In the genomic region with DNA sequence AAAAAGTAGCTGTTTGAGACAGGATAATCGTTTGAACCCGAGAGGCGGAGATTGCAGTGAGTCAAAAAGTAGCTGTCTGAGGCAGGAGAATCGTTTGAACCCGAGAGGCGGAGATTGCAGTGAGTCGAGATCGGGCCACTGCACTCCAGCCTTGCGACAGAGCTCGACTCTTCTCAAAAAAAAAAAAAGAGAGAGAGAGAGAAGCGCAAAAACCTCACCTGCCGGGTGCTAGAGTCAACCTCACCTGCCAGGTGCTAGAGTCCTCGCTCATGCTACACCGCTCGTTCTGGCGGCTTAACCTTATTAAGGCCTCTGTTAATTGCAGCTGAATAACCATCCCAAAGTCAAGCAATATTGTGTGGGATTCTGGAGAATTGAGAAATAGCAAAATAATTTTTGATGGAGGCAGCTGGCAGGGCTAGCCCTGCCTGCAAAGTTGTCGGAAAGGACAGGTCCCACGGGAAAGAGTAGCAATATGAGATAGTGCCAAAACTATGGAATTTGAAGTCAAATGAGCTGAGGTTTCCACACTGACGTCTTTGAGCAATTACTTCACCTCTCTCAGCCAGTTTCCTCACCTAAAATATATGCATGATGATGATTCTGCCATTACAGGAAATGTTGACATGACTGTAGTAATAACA, we compare ENCODE assay signal across 9 cellular contexts. TPM values are rescaled to one million over a fixed set of nuclear protein-coding genes. Genes with fewer than 3 reads are reported as not detected.
DNase-seq lines count a peak whose midpoint lies in the region; ATAC-seq, FAIRE-seq and TF ChIP-seq lines count a peak whose summit lies in the region.
"Had no signal": no experiment of that assay in that cellular context is flagged by ENCODE, and none has a peak within 500 bp of the region (broad histone marks: within the 10 kb centered on the region; RNA-seq: fewer than 3 reads in every experiment).

No MANE protein-coding gene starts in this region.

- H3K36me3 ChIP-seq in SJSA1 (no peaks in the 10 kb centered on the region; the same call in 1 of the 2 replicates), skeletal muscle satellite cell (ENCODE audit: insufficient read depth, low read length) (no peaks in the 10 kb centered on the region)

- no peak for TF ChIP-seq POLR2A in GM12891 (IDR thresholded peaks at IDR 0.05; ENCODE audit: low read depth, low read length)

- H3K4me2 ChIP-seq in skeletal muscle satellite cell (ENCODE audit: low read length) = peak overlapping the region; percentile 79

- H3K9me3 ChIP-seq in SJSA1 (replicated peaks) (no peaks in the 10 kb centered on the region), skeletal muscle satellite cell (replicated peaks; ENCODE audit: low read length) (no peaks in the 10 kb centered on the region)

- no peak overlapping the region for H3K27ac ChIP-seq in SJSA1

- H3K4me1 ChIP-seq in SJSA1 (replicated peaks) = peaks cover 6% of the 10 kb centered on the region; the same call in 1 of the 2 replicates
- peaks cover 14% of the 10 kb centered on the region for H3K4me1 ChIP-seq in skeletal muscle satellite cell (ENCODE audit: control insufficient read depth, insufficient read depth, low read length)

- TF ChIP-seq CTCF in fibroblast of pulmonary artery (IDR thresholded peaks at IDR 0.05; ENCODE audit: low read length, missing control alignments) = no peak

- H3K4me3 ChIP-seq in SJSA1 (peak overlapping the region; percentile 67), fibroblast of pulmonary artery (replicated peaks; ENCODE audit: low read depth, low read length) (peak overlapping the region; percentile 89), skeletal muscle satellite cell (ENCODE audit: low read length) (peak overlapping the region; percentile 99)

- H3K9ac ChIP-seq in skeletal muscle satellite cell (ENCODE audit: low read depth, low read length) = peak overlapping the region; percentile 94

- ATAC-seq in GM19455 (IDR thresholded peaks at IDR 0.05; ENCODE audit: unreplicated experiment) = no peak

- DNase-seq in DMS153 treated with DMSO at 0.1 percent for 48 hours (lab: John Stamatoyannopoulos, UW; ENCODE audit: unreplicated experiment) (peak; percentile 7), DMS153 (lab: John Stamatoyannopoulos, UW) (no peak), SJSA1 (ENCODE audit: low read depth in 1 of 2, low spot score in 2 of 2) (no peak), fibroblast of pulmonary artery (ENCODE audit: low read depth) (peak; percentile 47), hepatic stellate cell (ENCODE audit: low spot score) (no peak), GM12891 (ENCODE audit: insufficient read length, low spot score) (no peak)

- FAIRE-seq in GM12891 (lab: Jason Lieb, UNC) = no peak
- FAIRE-seq: A204.1 had no signal

- no peaks in the 10 kb centered on the region for H3K27me3 ChIP-seq in SJSA1 (replicated peaks)
- no peaks in the 10 kb centered on the region for H3K27me3 ChIP-seq in skeletal muscle satellite cell (ENCODE audit: control insufficient read depth, insufficient read depth, low read length)

TF ChIP-seq in GM12891, 5 proteins besides CTCF, POLR2A, EP300 and RAD21:
- TF ChIP-seq SPI1 (IDR thresholded peaks at IDR 0.05; ENCODE audit: low read depth, low read length) = no peak
- no peak for TF ChIP-seq POU2F2 (IDR thresholded peaks at IDR 0.05; ENCODE audit: low read depth, low read length)
- no peak for TF ChIP-seq POLR2AphosphoS5 (IDR thresholded peaks at IDR 0.05; ENCODE audit: low read depth, low read length)
- no peak for TF ChIP-seq PAX5 (IDR thresholded peaks at IDR 0.05; ENCODE audit: insufficient read depth, low read length, severe bottlenecking)
- TF ChIP-seq TAF1 (IDR thresholded peaks at IDR 0.05; ENCODE audit: low read depth, low read length) = no peak

RNA-seq across cellular contexts. Expression of a gene that starts 0.6 kb away (rescaled TPM):
- total RNA-seq in SJSA1 (2014; rRNA removed; shearing (Covaris generic)) = 30.5 and 60.2 TPM in 2 replicates
- 31.5 and 35.0 TPM in 2 replicates for total RNA-seq in skeletal muscle satellite cell (2012; rRNA removed)
- polyA plus RNA-seq in GM12891 (2012; ENCODE audit: low read depth, missing spikeins) = 24.0 TPM

RNA-seq across cellular contexts. Expression of a gene that starts 26.0 kb away (rescaled TPM):
- total RNA-seq in SJSA1 (2014; rRNA removed; shearing (Covaris generic)) = 49.3 and 58.4 TPM in 2 replicates
- total RNA-seq in skeletal muscle satellite cell (2012; rRNA removed) = 9.9 and 13.3 TPM in 2 replicates
- 24.4 TPM for polyA plus RNA-seq in GM12891 (2012; ENCODE audit: low read depth, missing spikeins)

RNA-seq across cellular contexts. Expression of a gene that starts 31.2 kb away (rescaled TPM):
- total RNA-seq in SJSA1 (2014; rRNA removed; shearing (Covaris generic)) = 1,692 and 3,138 TPM in 2 replicates
- 2,610 and 3,166 TPM in 2 replicates for total RNA-seq in skeletal muscle satellite cell (2012; rRNA removed)
- polyA plus RNA-seq in GM12891 (2012; ENCODE audit: low read depth, missing spikeins) = 4,935 TPM

Comparison
In these comparisons a context has a peak if more than half of its experiments do, and no peak if none do; other contexts are left out.
1. DNase-seq: peak in DMS153 treated with DMSO at 0.1 percent for 48 hours (single experiment) and fibroblast of pulmonary artery (single experiment); none in DMS153 (single experiment), SJSA1 (0 of 2), hepatic stellate cell (single experiment) and GM12891 (single experiment).
2. Peak in every context shown above with its lines, with median percentiles within 50 percentile points of each other: H3K4me3 ChIP-seq.